10 cellular contexts compared by ENCODE assay signal in the genomic region with DNA sequence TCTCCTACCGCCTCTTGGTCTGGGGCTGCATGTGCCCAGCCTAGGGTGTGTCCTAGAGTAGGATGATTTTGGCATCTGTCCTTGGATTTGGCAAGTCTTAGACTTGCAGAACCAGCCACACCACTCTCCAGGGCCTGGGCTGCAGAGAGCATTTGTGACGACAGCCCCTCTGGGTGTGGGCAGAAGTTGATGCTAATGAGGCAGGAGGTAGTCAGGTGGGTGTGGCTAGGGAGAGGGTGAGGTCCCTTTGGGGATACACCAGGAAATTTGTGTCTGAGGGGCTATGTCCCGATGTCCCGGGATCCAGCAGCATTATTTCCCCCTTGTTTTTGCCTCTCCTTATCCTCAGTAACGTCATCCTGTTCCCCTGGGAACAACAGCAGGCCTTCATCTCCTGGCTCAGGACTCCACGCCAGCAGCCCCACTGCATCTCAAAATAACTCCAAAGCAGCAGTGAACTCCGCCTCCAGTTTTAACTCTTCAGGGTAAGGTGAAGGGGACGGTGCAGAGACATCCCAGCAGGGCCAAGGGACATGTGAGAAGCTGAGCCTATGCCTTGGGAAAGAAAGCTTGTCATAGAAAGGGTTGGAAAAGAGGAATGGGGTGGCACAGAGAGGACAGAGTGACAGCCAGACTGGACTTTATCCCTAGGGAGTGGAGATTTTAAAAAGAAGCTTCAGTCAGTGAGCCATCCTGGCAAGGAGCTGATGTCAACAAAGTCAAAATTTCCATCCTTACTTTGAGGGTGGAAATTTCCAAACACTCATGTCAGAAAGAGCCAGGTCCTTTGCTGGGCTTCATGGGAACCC. TPM values are rescaled to one million over a fixed set of nuclear protein-coding genes. Genes with fewer than 3 reads are reported as not detected.
DNase-seq lines count a peak whose midpoint lies in the region; ATAC-seq and TF ChIP-seq lines count a peak whose summit lies in the region.
"Had no signal": no experiment of that assay in that cellular context is flagged by ENCODE, and none has a peak within 500 bp of the region (broad histone marks: within the 10 kb centered on the region; RNA-seq: fewer than 3 reads in every experiment).

No MANE protein-coding gene starts in this region.

- no peak overlapping the region for H3K9ac ChIP-seq in endodermal cell (ENCODE audit: extremely low read depth, low read length, poor library complexity, severe bottlenecking)

- no peaks in the 10 kb centered on the region for H3K9me3 Mint-ChIP-seq in endodermal cell
- H3K9me3 Mint-ChIP-seq: activated naive CD4-positive, alpha-beta T cell treated with anti-CD3 and anti-CD28 coated beads, Interleukin-2, amount 10 ng/mL, durations not matched to agents 7 days and 5 days had no signal

- peak overlapping the region; percentile 27 for H3K4me3 Mint-ChIP-seq in endodermal cell
- H3K4me3 Mint-ChIP-seq: activated naive CD4-positive, alpha-beta T cell treated with anti-CD3 and anti-CD28 coated beads, Interleukin-2, amount 10 ng/mL, durations not matched to agents 7 days and 5 days had no signal

- 61 to 64% methylated on average over 3 to 7 of the region's 8 CpGs for WGBS in endodermal cell (ENCODE audit: insufficient coverage in 1 of 2, insufficient read length in 1 of 2), 2 experiments
- 37 to 54% methylated on average over 8 of the region's 8 CpGs for WGBS in lung, 2 donors

- peak; percentile 53 for ATAC-seq in lung (ENCODE audit: insufficient read depth, low FRiP score)
- ATAC-seq in HG02642 (IDR thresholded peaks at IDR 0.05; ENCODE audit: poor library complexity, unreplicated experiment), result no peak
- no peak for ATAC-seq in GM19395 (IDR thresholded peaks at IDR 0.05; ENCODE audit: unreplicated experiment)

- H3K27me3 ChIP-seq in endodermal cell (ENCODE audit: control insufficient read depth, insufficient read depth, low read length, poor library complexity, severe bottlenecking) (no peaks in the 10 kb centered on the region), lung (ENCODE audit: control insufficient read depth, insufficient read depth) (no peaks in the 10 kb centered on the region)

- H3K4me1 ChIP-seq in endodermal cell (ENCODE audit: control insufficient read depth, insufficient read depth, low read length) (peaks cover 8% of the 10 kb centered on the region), lung (ENCODE audit: control insufficient read depth in 2 of 2, insufficient read depth in 2 of 2, low read length in 2 of 2) (peaks cover 0 to 5% of the 10 kb centered on the region in 2 donors)

- H3K27ac Mint-ChIP-seq in endodermal cell, result no peak overlapping the region
- H3K27ac Mint-ChIP-seq: activated naive CD4-positive, alpha-beta T cell treated with anti-CD3 and anti-CD28 coated beads, Interleukin-2, amount 10 ng/mL, durations not matched to agents 7 days and 5 days had no signal

- H3K27me3 Mint-ChIP-seq in endodermal cell (ENCODE audit: insufficient read depth), result peaks cover 9% of the 10 kb centered on the region

- TF ChIP-seq CTCF in endodermal cell (conservative IDR thresholded peaks at IDR 0.05) (no peak), lung (IDR thresholded peaks at IDR 0.05; ENCODE audit: control extremely low read depth, extremely low read depth) (no peak)

- H3K4me3 ChIP-seq in endodermal cell (ENCODE audit: low read length) (no peak overlapping the region), lung (no peak overlapping the region)

- DNase-seq in NCI-H2196 (lab: John Stamatoyannopoulos, UW; ENCODE audit: unreplicated experiment), result peak; percentile 37
- no peak for DNase-seq in NCI-H2196 treated with DMSO at 0.1 percent for 48 hours (lab: John Stamatoyannopoulos, UW; ENCODE audit: unreplicated experiment)
- DNase-seq in endodermal cell, result peak; percentile 84
- peak; percentile 86 for DNase-seq in lung (ENCODE audit: low spot score)
- DNase-seq in ureter (ENCODE audit: low spot score), result peak; percentile 89
- DNase-seq in NCI-H1092 (lab: John Stamatoyannopoulos, UW), result no peak
- DNase-seq: activated naive CD4-positive, alpha-beta T cell treated with anti-CD3 and anti-CD28 coated beads, Interleukin-2, amount 10 ng/mL, durations not matched to agents 7 days and 5 days; NCI-H1694 treated with DMSO at 0.1 percent for 48 hours had no signal

- peaks cover 19% of the 10 kb centered on the region for H3K4me1 Mint-ChIP-seq in endodermal cell
- H3K4me1 Mint-ChIP-seq: activated naive CD4-positive, alpha-beta T cell treated with anti-CD3 and anti-CD28 coated beads, Interleukin-2, amount 10 ng/mL, durations not matched to agents 7 days and 5 days had no signal

- no peak overlapping the region for H3K27ac ChIP-seq in endodermal cell (ENCODE audit: low read depth, low read length)
- peak overlapping the region in 1 of 2 donors; percentile 57 for H3K27ac ChIP-seq in lung (ENCODE audit: low read depth in 1 of 2, low read length in 1 of 2)

- H3K36me3 ChIP-seq in endodermal cell (ENCODE audit: control insufficient read depth, insufficient read depth, low read length) (no peaks in the 10 kb centered on the region), lung (ENCODE audit: control insufficient read depth in 2 of 2, insufficient read depth in 2 of 2, low read length in 2 of 2) (no peaks in the 10 kb centered on the region)

- H3K9me3 ChIP-seq in endodermal cell (ENCODE audit: control insufficient read depth, low read length) (no peaks in the 10 kb centered on the region), lung (ENCODE audit: control insufficient read depth in 2 of 2, insufficient read depth in 1 of 2, low read length in 1 of 2) (no peaks in the 10 kb centered on the region)

- no peaks in the 10 kb centered on the region for H3K36me3 Mint-ChIP-seq in endodermal cell (ENCODE audit: low read depth)
- H3K36me3 Mint-ChIP-seq: activated naive CD4-positive, alpha-beta T cell treated with anti-CD3 and anti-CD28 coated beads, Interleukin-2, amount 10 ng/mL, durations not matched to agents 7 days and 5 days had no signal

RNA-seq across cellular contexts. Expression of gene TLCD5, which starts 8.0 kb away (rescaled TPM):
- total RNA-seq in endodermal cell (10 to 100 TPM; 13.8 to 20.1 TPM), lung (10 to 100 TPM in 1 of 2 donors, 1 to 10 TPM in 1; 3.7 to 10.8 TPM), ureter (5.6 TPM)
- 16.0 TPM for polyA plus RNA-seq in endodermal cell (2013, experiment 1 of 2)
- polyA plus RNA-seq in endodermal cell (2013, experiment 2 of 2), result 15.0 TPM
- 1 to 10 TPM; 2.0 to 2.4 TPM for polyA plus RNA-seq in lung

RNA-seq across cellular contexts. Expression of gene ARHGEF12, which starts 19.1 kb away (rescaled TPM):
- 10 to 100 TPM; 35.3 to 38.7 TPM for total RNA-seq in endodermal cell
- 29.4 TPM for polyA plus RNA-seq in endodermal cell (2013, experiment 1 of 2)
- 30.8 TPM for polyA plus RNA-seq in endodermal cell (2013, experiment 2 of 2)
- total RNA-seq in lung, result 100 to 1,000 TPM in 1 of 2 donors, 10 to 100 TPM in 1; 86.1 to 243 TPM
- polyA plus RNA-seq in lung, result 10 to 100 TPM; 19.0 to 25.0 TPM
- 163 TPM for total RNA-seq in ureter

Comparison
In these comparisons a context has a peak if more than half of its experiments do, and no peak if none do; other contexts are left out.
1. DNase-seq: peak in NCI-H2196 (single experiment), endodermal cell (single experiment), lung (single experiment) and ureter (single experiment); none in NCI-H2196 treated with DMSO at 0.1 percent for 48 hours (single experiment) and NCI-H1092 (single experiment).